In the genomic region with DNA sequence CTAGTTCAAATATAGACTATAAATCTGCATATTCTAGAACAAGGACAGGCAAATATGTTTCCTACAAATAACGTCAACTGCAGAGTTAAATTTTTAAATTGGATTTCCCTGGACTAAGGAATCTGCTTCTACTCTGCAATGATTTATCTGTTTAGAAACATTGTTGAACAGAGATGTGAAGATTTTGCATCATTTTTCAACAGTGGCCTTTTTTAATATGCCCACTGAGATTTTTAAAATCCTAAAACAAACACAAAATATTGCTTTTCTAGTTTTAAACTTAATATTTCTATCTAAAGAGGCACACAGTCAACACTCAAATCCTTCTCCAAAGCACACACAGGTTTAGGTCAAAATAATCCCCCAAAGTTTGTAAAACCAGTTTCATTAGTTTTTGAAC, we compare ENCODE assay signal across 25 cellular contexts. TPM values are rescaled to one million over a fixed set of nuclear protein-coding genes. Genes with fewer than 3 reads are reported as not detected.
"Had no signal": no experiment of that assay in that cellular context is flagged by ENCODE, and none has a peak within 500 bp of the region (broad histone marks: within the 10 kb centered on the region; RNA-seq: fewer than 3 reads in every experiment).

No MANE protein-coding gene starts in this region.

- H3K4me3 ChIP-seq: MG63, PC-9, Peyer's patch, SJCRH30, SK-N-MC had no signal

- H3K9me3 ChIP-seq: MG63, Peyer's patch, SJCRH30 had no signal

- H3K27me3 ChIP-seq: MG63, Peyer's patch had no signal

- ATAC-seq: Right ventricle myocardium inferior had no signal

- H3K4me2 ChIP-seq: PC-9 had no signal

- H3K27ac ChIP-seq: HL-60, PC-9, Peyer's patch, SJCRH30, SK-N-MC had no signal

- DNase-seq: Karpas-422; KG1; MG63; NCI-H1092; NCI-H1417 treated with DMSO at 0.1 percent for 48 hours; NCI-H1694 treated with DMSO at 0.1 percent for 48 hours; NCI-H1930; NCI-H2081; NCI-H2107; NCI-H2171; NCI-H226; NCI-H446; NCI-H510A; NCI-H524 treated with DMSO at 0.1 percent for 48 hours; NK-92 treated with Interleukin-12 subunit alpha and Interleukin-12 subunit beta, amount 100 ng/mL, for 24 hours; PC-9; Peyer's patch; T-helper 1 cell had no signal

- H3K36me3 ChIP-seq: MG63, Peyer's patch, SJCRH30 had no signal

- H3K4me1 ChIP-seq: Peyer's patch, SJCRH30 had no signal

- H2AFZ ChIP-seq: PC-9 had no signal

RNA-seq across cellular contexts. Expression of gene PMP22, which starts 23.7 kb away (rescaled TPM):
- total RNA-seq: OCI-LY7 had no signal
- polyA plus RNA-seq: IgD-negative memory B cell had no signal

RNA-seq across cellular contexts. Expression of gene TEKT3, which starts 52.5 kb away (rescaled TPM):
- total RNA-seq: OCI-LY7, PC-9, RPMI7951, SJCRH30 had no signal
- polyA plus RNA-seq: IgD-negative memory B cell had no signal
